16 cellular contexts compared by ENCODE assay signal in the genomic region with DNA sequence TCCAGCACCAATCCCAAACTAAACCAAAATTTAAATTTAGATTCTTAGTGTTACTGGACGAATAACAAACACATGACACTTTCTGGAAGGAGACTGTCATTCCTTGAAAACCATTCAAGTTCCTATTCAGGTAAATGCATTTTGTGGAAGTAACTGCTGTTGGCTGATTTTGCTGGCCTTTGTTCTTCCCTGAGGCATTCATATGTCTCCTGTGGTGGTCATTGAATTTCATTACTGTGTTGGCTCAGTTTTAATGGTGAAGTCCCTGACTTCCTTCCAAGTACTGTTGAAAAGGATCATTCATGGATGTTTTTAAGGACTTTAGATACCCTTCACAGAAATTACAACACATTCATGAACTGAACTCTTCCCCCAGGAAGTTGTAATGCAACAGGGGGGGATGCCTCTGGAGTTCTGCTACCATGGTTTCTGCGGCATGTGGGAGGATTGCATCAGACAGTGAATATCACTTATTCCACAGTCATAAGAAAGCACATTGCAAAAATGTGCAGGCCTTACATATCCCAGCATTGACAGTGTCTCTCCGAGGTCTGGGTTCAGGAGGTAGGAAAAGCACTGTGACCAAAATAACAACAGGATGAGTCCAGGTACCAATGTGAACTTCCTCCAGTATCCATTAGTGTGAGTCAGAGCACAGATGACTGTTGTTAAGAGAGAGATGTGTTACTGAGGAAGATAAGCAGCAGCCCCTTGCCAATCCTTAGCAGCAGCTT. TPM values are rescaled to one million over a fixed set of nuclear protein-coding genes. Genes with fewer than 3 reads are reported as not detected.
A peak's percentile ranks its signal among the peaks of the same experiment; 100 is the strongest.
DNase-seq lines count a peak whose midpoint lies in the region; ATAC-seq and TF ChIP-seq lines count a peak whose summit lies in the region.
"Had no signal": no experiment of that assay in that cellular context is flagged by ENCODE, and none has a peak within 500 bp of the region (broad histone marks: within the 10 kb centered on the region; RNA-seq: fewer than 3 reads in every experiment).

No MANE protein-coding gene starts in this region.

- ATAC-seq in left cardiac atrium: no peak
- ATAC-seq: foreskin keratinocyte, left colon had no signal

- H3K9ac ChIP-seq in HUES64 (ENCODE audit: low read depth, low read length): peak overlapping the region; percentile 27; the same call in 1 of the 2 replicates

- 91% methylated on average over 3 of the region's 3 CpGs for WGBS in HUES64

- no peak overlapping the region for H3K4me3 ChIP-seq in AG10803 (ENCODE audit: low read length)
- H3K4me3 ChIP-seq in HUES64 (ENCODE audit: low read length): no peak overlapping the region
- H3K4me3 ChIP-seq: spleen, uterus had no signal

- TF ChIP-seq CTCF in AG10803 (conservative IDR thresholded peaks at IDR 0.05; ENCODE audit: low read length): no peak

- peak overlapping the region; percentile 73 for H3K27ac ChIP-seq in HUES64 (ENCODE audit: low read depth, low read length)
- H3K27ac ChIP-seq: foreskin keratinocyte, spleen, uterus had no signal

- H3K9me3 ChIP-seq in HUES64 (ENCODE audit: insufficient read depth, low read depth, low read length): no peaks in the 10 kb centered on the region
- H3K9me3 ChIP-seq: spleen, uterus had no signal

- H3K36me3 ChIP-seq in HUES64 (ENCODE audit: insufficient read depth, low read length): 0 out of 2 replicates have a peak, but pooled peaks cover under 1% of the 10 kb centered on the region
- H3K36me3 ChIP-seq: uterus had no signal

- no peaks in the 10 kb centered on the region for H3K27me3 ChIP-seq in HUES64 (ENCODE audit: insufficient read depth, low read length)
- H3K27me3 ChIP-seq: uterus had no signal

- H3K4me1 ChIP-seq in HUES64 (ENCODE audit: insufficient read depth, low read length): peaks cover 32% of the 10 kb centered on the region

- intact Hi-C loops in left cardiac atrium (cut with DNase I): no loop called here

- peak; percentile 78 for DNase-seq in AG10803 (ENCODE audit: low read depth)
- DNase-seq in UCSD-AML1 (lab: John Stamatoyannopoulos, UW; ENCODE audit: unreplicated experiment): peak; percentile 11
- DNase-seq in globus pallidus (ENCODE audit: low spot score): peak; percentile 3
- DNase-seq in NOMO-1 treated with dmso at 0.1 percent for 144 hours (lab: John Stamatoyannopoulos, UW; ENCODE audit: unreplicated experiment): no peak
- no peak for DNase-seq in cerebellar nuclear complex (lab: John Stamatoyannopoulos, UW)
- DNase-seq in left cardiac atrium: no peak
- DNase-seq in NCI-H146 (lab: John Stamatoyannopoulos, UW): no peak
- DNase-seq: activated CD4-positive, alpha-beta T cell treated with anti-CD3 and anti-CD28 coated beads, Interleukin-2, amount 50 U/mL, for 1 hour; DMS79; foreskin keratinocyte; left colon; NCI-H1105 treated with DMSO at 0.1 percent for 48 hours; NCI-H526; spleen; uterus had no signal

RNA-seq across cellular contexts. Expression of a gene that starts 2.0 kb away (rescaled TPM):
- 20.6 TPM for polyA plus RNA-seq in HUES64 (2013, experiment 1 of 2)
- polyA plus RNA-seq in HUES64 (2013, experiment 2 of 2): 18.3 TPM
- total RNA-seq in left cardiac atrium: 10 to 100 TPM; 22.2 to 30.1 TPM

Comparison
In these comparisons a context has a peak if more than half of its experiments do, and no peak if none do; other contexts are left out.
1. DNase-seq: peak in AG10803 (single experiment), UCSD-AML1 (single experiment) and globus pallidus (single experiment); none in NOMO-1 treated with dmso at 0.1 percent for 144 hours (single experiment), cerebellar nuclear complex (0 of 2), left cardiac atrium (single experiment) and NCI-H146 (single experiment).